Comparison of ENCODE assay signal across 26 cellular contexts in the genomic region with DNA sequence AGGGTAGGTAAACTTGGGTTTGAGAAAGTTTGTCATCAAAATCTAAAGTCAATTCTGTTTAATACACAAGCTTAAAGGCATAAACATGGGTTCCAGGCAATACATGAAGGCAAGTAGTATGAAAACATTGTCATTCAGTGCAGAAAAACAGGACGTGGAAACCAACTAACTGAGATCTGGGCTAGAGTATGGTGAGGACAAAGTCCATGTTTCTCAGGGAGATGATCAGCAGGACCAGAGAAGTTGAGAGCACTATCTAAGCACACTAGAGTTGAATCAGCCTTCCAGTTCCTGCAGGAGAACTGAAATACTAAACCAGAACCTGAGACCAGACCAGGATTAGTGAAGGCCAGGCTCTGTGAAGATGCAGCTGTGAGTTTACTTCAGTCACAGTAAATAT.
DNase-seq lines count a peak whose midpoint lies in the region; ATAC-seq, FAIRE-seq and TF ChIP-seq lines count a peak whose summit lies in the region.
"Had no signal": no experiment of that assay in that cellular context is flagged by ENCODE, and none has a peak within 500 bp of the region (broad histone marks: within the 10 kb centered on the region; RNA-seq: fewer than 3 reads in every experiment).

No MANE protein-coding gene starts in this region.

- H4K20me1 ChIP-seq in HepG2 (ENCODE audit: insufficient read depth, low read length), result no peaks in the 10 kb centered on the region
- H4K20me1 ChIP-seq: BLaER1 had no signal

- ATAC-seq in HepG2 (peak; percentile 71), right lobe of liver (no peak), GM18870 (IDR thresholded peaks at IDR 0.05; ENCODE audit: unreplicated experiment) (peak; percentile 45), GM19324 (IDR thresholded peaks at IDR 0.05; ENCODE audit: low FRiP score, unreplicated experiment) (peak; percentile 49), mucosa of descending colon (no peak), psoas muscle (no peak)
- ATAC-seq in activated CD4-positive, alpha-beta T cell treated with anti-CD3 and anti-CD28 coated beads for 36 hours, result no peak
- ATAC-seq: GM12878 had no signal

- no peak overlapping the region for H3K4me2 ChIP-seq in HepG2 (ENCODE audit: low read depth, low read length)
- H3K4me2 ChIP-seq: BLaER1 had no signal

- H3K4me1 ChIP-seq in HepG2 (ENCODE audit: insufficient read depth, low read length) (no peaks in the 10 kb centered on the region), right lobe of liver (no peaks in the 10 kb centered on the region), mucosa of descending colon (ENCODE audit: low read depth) (no peaks in the 10 kb centered on the region), psoas muscle (no peaks in the 10 kb centered on the region)
- H3K4me1 ChIP-seq: BE2C had no signal

- no peak overlapping the region for H3K4me3 ChIP-seq in HepG2 (replicated peaks in 1 of 3; ENCODE audit: insufficient read depth in 1 of 3, low read depth in 2 of 3, low read length in 3 of 3)
- H3K4me3 ChIP-seq in right lobe of liver, result no peak overlapping the region
- no peak overlapping the region for H3K4me3 ChIP-seq in mucosa of descending colon
- no peak overlapping the region for H3K4me3 ChIP-seq in psoas muscle
- H3K4me3 ChIP-seq: BLaER1, GM12878 had no signal

- H3K79me2 ChIP-seq in HepG2 (ENCODE audit: insufficient read depth, low read length), result no peaks in the 10 kb centered on the region

- H3K36me3 ChIP-seq in HepG2 (replicated peaks in 1 of 2; ENCODE audit: control insufficient read depth in 1 of 2, insufficient read depth in 2 of 2, low read length in 2 of 2) (no peaks in the 10 kb centered on the region), right lobe of liver (no peaks in the 10 kb centered on the region), mucosa of descending colon (ENCODE audit: low read depth) (no peaks in the 10 kb centered on the region), psoas muscle (ENCODE audit: insufficient read depth in 1 of 2, low read depth in 1 of 2) (no peaks in the 10 kb centered on the region)
- H3K36me3 ChIP-seq: BE2C, BLaER1 had no signal

- no peak overlapping the region for H3K4me3 Mint-ChIP-seq in activated CD4-positive, alpha-beta T cell treated with anti-CD3 and anti-CD28 coated beads for 36 hours
- H3K4me3 Mint-ChIP-seq: CD14-positive monocyte; CD4-positive, alpha-beta memory T cell; CD4-positive, CD25-positive, alpha-beta regulatory T cell; CD8-positive, alpha-beta memory T cell had no signal

- H3K36me3 Mint-ChIP-seq in activated CD4-positive, alpha-beta T cell treated with anti-CD3 and anti-CD28 coated beads for 36 hours (ENCODE audit: low read depth), result no peaks in the 10 kb centered on the region
- H3K36me3 Mint-ChIP-seq: CD14-positive monocyte; CD4-positive, alpha-beta memory T cell; CD4-positive, CD25-positive, alpha-beta regulatory T cell had no signal

- TF ChIP-seq EP300 in HepG2 (IDR thresholded peaks at IDR 0.05; ENCODE audit: low read depth in 2 of 2, low read length in 2 of 2) (no peak), HepG2 (CRISPR knock-in tag; IDR thresholded peaks at IDR 0.05; ENCODE audit: borderline replicate concordance) (no peak)

- in situ Hi-C loops in HepG2 (cut with HindIII; ENCODE audit: extremely low pct_ligation_motif_present, low pct_unique_long_range_greater_than_20kb), result no loop called here

- TF ChIP-seq CTCF in HepG2 (CRISPR knock-in tag; IDR thresholded peaks at IDR 0.05) (no peak), right lobe of liver (IDR thresholded peaks at IDR 0.05) (no peak), mucosa of descending colon (IDR thresholded peaks at IDR 0.05) (no peak), psoas muscle (IDR thresholded peaks at IDR 0.05) (no peak)

- no TSS peak for BruUV-seq in HepG2 (replicated peaks; lab: Mats Ljungman, UMichigan)

- CTCF ChIA-PET in HepG2 (lab: Yijun Ruan, JAX; ENCODE audit: low intra/inter-chr PET ratio, low total read pairs), result no interaction called here
- CTCF ChIA-PET in activated CD4-positive, alpha-beta T cell treated with anti-CD3 and anti-CD28 coated beads for 36 hours (lab: Charles Lee), result interaction anchor here (0.6 to 1.4 kb wide), 3 partner anchors 14 to 36 kb away, joined by 3 to 4 read pairs (median 3); no protein-coding TSS in a partner anchor

- DNase-seq in HepG2 (ENCODE audit: low spot score), result no peak
- DNase-seq in right lobe of liver, result no peak
- DNase-seq in activated CD4-positive, alpha-beta T cell treated with anti-CD3 and anti-CD28 coated beads for 36 hours, result no peak
- DNase-seq in mucosa of descending colon, result no peak
- no peak for DNase-seq in psoas muscle
- DNase-seq: 8988T; ACHN; BE2C; C1 segment of cervical spinal cord; CD4-positive, alpha-beta memory T cell; CD4-positive, CD25-positive, alpha-beta regulatory T cell; CD8-positive, alpha-beta memory T cell; COR-L47; DMS 273 treated with DMSO at 0.1 percent for 48 hours; DMS153; DMS79; DND-41; EL; GDM1 had no signal

- POLR2A ChIA-PET in HepG2 (lab: Yijun Ruan, JAX), result no interaction called here
- POLR2A ChIA-PET in activated CD4-positive, alpha-beta T cell treated with anti-CD3 and anti-CD28 coated beads for 36 hours (lab: Charles Lee), result no interaction called here

- TF ChIP-seq RAD21 in HepG2 (CRISPR knock-in tag; IDR thresholded peaks at IDR 0.05), result no peak

- H3K27me3 Mint-ChIP-seq in activated CD4-positive, alpha-beta T cell treated with anti-CD3 and anti-CD28 coated beads for 36 hours, result peaks cover 1% of the 10 kb centered on the region
- H3K27me3 Mint-ChIP-seq: CD4-positive, alpha-beta memory T cell; CD4-positive, CD25-positive, alpha-beta regulatory T cell; CD8-positive, alpha-beta memory T cell had no signal

- H3K9me3 Mint-ChIP-seq in activated CD4-positive, alpha-beta T cell treated with anti-CD3 and anti-CD28 coated beads for 36 hours (ENCODE audit: low read depth), result peaks cover 12% of the 10 kb centered on the region

- no peak for TF ChIP-seq POLR2A in HepG2 (IDR thresholded peaks at IDR 0.05; ENCODE audit: insufficient read depth in 1 of 2, low read depth in 2 of 2, low read length in 2 of 2)
- no peak for TF ChIP-seq POLR2A in right lobe of liver (IDR thresholded peaks at IDR 0.05)

- no peaks in the 10 kb centered on the region for H3K4me1 Mint-ChIP-seq in activated CD4-positive, alpha-beta T cell treated with anti-CD3 and anti-CD28 coated beads for 36 hours
- H3K4me1 Mint-ChIP-seq: CD14-positive monocyte; CD4-positive, CD25-positive, alpha-beta regulatory T cell had no signal

- FAIRE-seq in HepG2 (lab: Jason Lieb, UNC), result peak; percentile 21
- FAIRE-seq: A204.1, GM12878, GM12892 had no signal

- 4% methylated on average over 1 of the region's 1 CpG for WGBS in HepG2 (ENCODE audit: low lambda C conversion rate)
- WGBS in right lobe of liver (ENCODE audit: insufficient coverage, low coverage, low lambda C conversion rate, missing lambda C conversion rate), result 27% methylated on average over 1 of the region's 1 CpG
- WGBS in psoas muscle, 3 donors, result 72 to 76% (median 73%) methylated on average over 1 of the region's 1 CpG

- H2AFZ ChIP-seq in HepG2 (ENCODE audit: low read length), result no peak overlapping the region

- intact Hi-C loops in HepG2 (cut with micrococcal nuclease; ENCODE audit: unreplicated experiment), result no loop called here
- intact Hi-C loops in right lobe of liver (cut with DNase I), result no loop called here
- intact Hi-C loops in activated CD4-positive, alpha-beta T cell treated with anti-CD3 and anti-CD28 coated beads for 36 hours (cut with DNase I, micrococcal nuclease), result no loop called here
- intact Hi-C loops in mucosa of descending colon (cut with DNase I, micrococcal nuclease), result no loop called here
- intact Hi-C loops in psoas muscle (cut with DNase I), result no loop called here

- no peak overlapping the region for H3K9ac ChIP-seq in HepG2 (ENCODE audit: insufficient read depth, low read depth, low read length)
- H3K9ac ChIP-seq: BLaER1 had no signal

- H3K27me3 ChIP-seq in HepG2 (ENCODE audit: control insufficient read depth in 1 of 2, insufficient read depth in 2 of 2, low read length in 2 of 2) (no peaks in the 10 kb centered on the region), right lobe of liver (no peaks in the 10 kb centered on the region), psoas muscle (ENCODE audit: insufficient read depth in 3 of 3, low read length in 2 of 3) (no peaks in the 10 kb centered on the region)
- H3K27me3 ChIP-seq: BE2C, BLaER1 had no signal

- no peak overlapping the region for H3K27ac Mint-ChIP-seq in activated CD4-positive, alpha-beta T cell treated with anti-CD3 and anti-CD28 coated beads for 36 hours
- H3K27ac Mint-ChIP-seq: CD14-positive monocyte; CD4-positive, alpha-beta memory T cell; CD4-positive, CD25-positive, alpha-beta regulatory T cell; CD8-positive, alpha-beta memory T cell had no signal

- no peak overlapping the region for H3K27ac ChIP-seq in HepG2 (ENCODE audit: extremely low read length, insufficient read depth, low read length)
- H3K27ac ChIP-seq in right lobe of liver, result no peak overlapping the region
- no peak overlapping the region for H3K27ac ChIP-seq in psoas muscle
- H3K27ac ChIP-seq: BLaER1 had no signal

- H3K9me3 ChIP-seq in HepG2 (ENCODE audit: low read length), result no peaks in the 10 kb centered on the region
- no peaks in the 10 kb centered on the region for H3K9me3 ChIP-seq in right lobe of liver
- H3K9me3 ChIP-seq in mucosa of descending colon, result no peaks in the 10 kb centered on the region
- no peaks in the 10 kb centered on the region for H3K9me3 ChIP-seq in psoas muscle
- H3K9me3 ChIP-seq: BE2C had no signal

TF ChIP-seq in HepG2, 621 proteins besides CTCF, POLR2A, EP300 and RAD21 (continues in another document):
- TF ChIP-seq ZNF737 (CRISPR knock-in tag; IDR thresholded peaks at IDR 0.05; ENCODE audit: borderline replicate concordance), result no peak

Comparison
In these comparisons a context has a peak if more than half of its experiments do, and no peak if none do; other contexts are left out.
1. ATAC-seq: peak in HepG2 (single experiment), GM18870 (single experiment) and GM19324 (single experiment); none in right lobe of liver (0 of 4), activated CD4-positive, alpha-beta T cell treated with anti-CD3 and anti-CD28 coated beads for 36 hours (single experiment), mucosa of descending colon (single experiment) and psoas muscle (0 of 4).